ENCODE assay signal across 12 cellular contexts in the genomic region with DNA sequence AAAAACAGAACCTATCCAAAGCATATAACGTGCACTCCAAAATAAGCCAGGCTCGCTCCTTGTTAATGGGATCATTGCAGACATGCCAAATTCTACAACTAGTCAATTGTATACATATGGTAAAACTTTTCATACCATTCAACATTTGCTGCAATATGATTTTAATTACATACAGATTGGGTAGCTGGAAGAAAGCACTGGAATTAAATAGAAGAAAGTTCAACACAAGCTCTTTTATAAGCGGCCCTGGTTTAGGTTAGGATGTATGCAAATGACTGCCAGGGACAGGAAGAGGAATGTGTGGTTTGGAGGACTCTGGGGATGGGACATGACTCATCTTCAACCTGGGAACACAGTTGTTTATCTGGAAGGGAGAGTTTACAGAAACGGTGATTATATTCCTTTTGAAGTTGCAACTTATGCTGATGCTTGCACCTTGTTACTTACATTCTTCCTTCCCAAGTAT.
A peak's percentile ranks its signal among the peaks of the same experiment; 100 is the strongest.
DNase-seq lines count a peak whose midpoint lies in the region; ATAC-seq and TF ChIP-seq lines count a peak whose summit lies in the region.
"Had no signal": no experiment of that assay in that cellular context is flagged by ENCODE, and none has a peak within 500 bp of the region (broad histone marks: within the 10 kb centered on the region; RNA-seq: fewer than 3 reads in every experiment).

No MANE protein-coding gene starts in this region.

- H3K4me2 ChIP-seq in PC-3 (ENCODE audit: low read length) (peak overlapping the region; percentile 59), osteoblast (ENCODE audit: insufficient read depth, low read length) (peak overlapping the region; percentile 69)

- no peak overlapping the region for H3K9ac ChIP-seq in PC-3 (ENCODE audit: low read length)

- H3F3A ChIP-seq in PC-3 (ENCODE audit: low read length, unreplicated experiment): no peaks in the 10 kb centered on the region

- peak overlapping the region; percentile 31 for H3K27ac ChIP-seq in PC-3 (ENCODE audit: low read length)
- peak overlapping the region; percentile 33 for H3K27ac ChIP-seq in osteoblast (ENCODE audit: low read depth, low read length)
- H3K27ac ChIP-seq: heart left ventricle, ovary had no signal

- peaks cover 13% of the 10 kb centered on the region for H3K4me1 Mint-ChIP-seq in activated T-cell treated with anti-CD3 and anti-CD28 coated beads, Interleukin-2, amount 50 U/mL, for 24 hours (ENCODE audit: low read depth)
- H3K4me1 Mint-ChIP-seq in activated T-cell treated with anti-CD3 and anti-CD28 coated beads, Interleukin-2, amount 50 U/mL, for 72 hours (ENCODE audit: low read depth): peaks cover 13% of the 10 kb centered on the region

- no TSS peak for BruUV-seq in PC-3 (replicated peaks; lab: Mats Ljungman, UMichigan)

- no peak overlapping the region for H3K4me3 ChIP-seq in PC-3 (ENCODE audit: low read length)
- H3K4me3 ChIP-seq in osteoblast (ENCODE audit: insufficient read depth, low read length): peak overlapping the region; percentile 17
- H3K4me3 ChIP-seq: heart left ventricle, ovary had no signal

- H3K79me2 ChIP-seq in PC-3 (ENCODE audit: low read length) (no peaks in the 10 kb centered on the region), osteoblast (ENCODE audit: insufficient read depth, low read length) (no peaks in the 10 kb centered on the region)

- H3K9me3 ChIP-seq in PC-3 (ENCODE audit: low read length) (no peaks in the 10 kb centered on the region), osteoblast (ENCODE audit: low read depth, low read length) (no peaks in the 10 kb centered on the region)
- H3K9me3 ChIP-seq: heart left ventricle, ovary had no signal

- H3K36me3 ChIP-seq in PC-3 (ENCODE audit: low read depth, low read length) (no peaks in the 10 kb centered on the region), osteoblast (ENCODE audit: insufficient read depth, low read length) (no peaks in the 10 kb centered on the region)
- H3K36me3 ChIP-seq: heart left ventricle, ovary had no signal

- H3K4me3 Mint-ChIP-seq in activated T-cell treated with anti-CD3 and anti-CD28 coated beads, Interleukin-2, amount 50 U/mL, for 24 hours: no peak overlapping the region
- no peak overlapping the region for H3K4me3 Mint-ChIP-seq in activated T-cell treated with anti-CD3 and anti-CD28 coated beads, Interleukin-2, amount 50 U/mL, for 72 hours

- POLR2A ChIA-PET in PC-3 (lab: Charles Lee; ENCODE audit: unreplicated experiment) (no interaction called here), GM10248 (lab: Yijun Ruan, JAX) (no interaction called here)

- H3K27ac Mint-ChIP-seq in activated T-cell treated with anti-CD3 and anti-CD28 coated beads, Interleukin-2, amount 50 U/mL, for 24 hours: no peak overlapping the region
- H3K27ac Mint-ChIP-seq in activated T-cell treated with anti-CD3 and anti-CD28 coated beads, Interleukin-2, amount 50 U/mL, for 72 hours: no peak overlapping the region

- CTCF ChIA-PET in PC-3 (lab: Charles Lee): interaction anchor here (0.7 kb wide), 1 partner anchor 230 kb away, joined by 3 read pairs; no protein-coding TSS in a partner anchor
- CTCF ChIA-PET in GM10248 (lab: Yijun Ruan, JAX): interaction anchor here (1.1 to 2.4 kb wide), 2 partner anchors 241 to 245 kb away, joined by 4 to 8 read pairs; no protein-coding TSS in a partner anchor

- H3K4me1 ChIP-seq in PC-3 (ENCODE audit: insufficient read depth, low read length) (peaks cover 20% of the 10 kb centered on the region), osteoblast (ENCODE audit: insufficient read depth, low read length) (peaks cover 26% of the 10 kb centered on the region)

- H2AFZ ChIP-seq in PC-3 (ENCODE audit: low read length) (peak overlapping the region; percentile 10; the same call in 1 of the 2 replicates), osteoblast (ENCODE audit: low read length) (peak overlapping the region; percentile 54)

- no peaks in the 10 kb centered on the region for H3K27me3 ChIP-seq in PC-3 (ENCODE audit: low read length)
- no peaks in the 10 kb centered on the region for H3K27me3 ChIP-seq in osteoblast (ENCODE audit: insufficient read depth, low read length)
- H3K27me3 ChIP-seq: heart left ventricle, ovary had no signal

- H3K9me3 Mint-ChIP-seq in activated T-cell treated with anti-CD3 and anti-CD28 coated beads, Interleukin-2, amount 50 U/mL, for 24 hours: no peaks in the 10 kb centered on the region
- H3K9me3 Mint-ChIP-seq in activated T-cell treated with anti-CD3 and anti-CD28 coated beads, Interleukin-2, amount 50 U/mL, for 72 hours: no peaks in the 10 kb centered on the region

- no peaks in the 10 kb centered on the region for H3K27me3 Mint-ChIP-seq in activated T-cell treated with anti-CD3 and anti-CD28 coated beads, Interleukin-2, amount 50 U/mL, for 24 hours
- no peaks in the 10 kb centered on the region for H3K27me3 Mint-ChIP-seq in activated T-cell treated with anti-CD3 and anti-CD28 coated beads, Interleukin-2, amount 50 U/mL, for 72 hours (ENCODE audit: low read depth)

- H4K20me1 ChIP-seq in PC-3 (ENCODE audit: low read length): no peaks in the 10 kb centered on the region
- H4K20me1 ChIP-seq in osteoblast (ENCODE audit: insufficient read depth, low read length): no peaks in the 10 kb centered on the region

- no peaks in the 10 kb centered on the region for H3K36me3 Mint-ChIP-seq in activated T-cell treated with anti-CD3 and anti-CD28 coated beads, Interleukin-2, amount 50 U/mL, for 24 hours (ENCODE audit: low read depth)
- no peaks in the 10 kb centered on the region for H3K36me3 Mint-ChIP-seq in activated T-cell treated with anti-CD3 and anti-CD28 coated beads, Interleukin-2, amount 50 U/mL, for 72 hours (ENCODE audit: insufficient read depth in 2 of 2)

- ATAC-seq in PC-3: peak; percentile 98
- ATAC-seq in activated T-cell treated with anti-CD3 and anti-CD28 coated beads, Interleukin-2, amount 50 U/mL, for 72 hours (replicated peaks in 1 of 2): no peak
- ATAC-seq: heart left ventricle had no signal

- DNase-seq in EL (peak; percentile 79), PC-3 (peak; percentile 82), epidermal melanocyte (ENCODE audit: insufficient read length, low spot score) (peak; percentile 43), osteoblast (ENCODE audit: insufficient read length, low spot score, missing footprints) (no peak), GM10248 (ENCODE audit: extremely low spot score) (no peak), NCI-H146 treated with DMSO at 0.1 percent for 48 hours (lab: John Stamatoyannopoulos, UW; ENCODE audit: unreplicated experiment) (no peak)
- DNase-seq in activated T-cell treated with anti-CD3 and anti-CD28 coated beads, Interleukin-2, amount 50 U/mL, for 24 hours: no peak
- DNase-seq in activated T-cell treated with anti-CD3 and anti-CD28 coated beads, Interleukin-2, amount 50 U/mL, for 72 hours: no peak
- DNase-seq: activated CD4-positive, CD25-positive, alpha-beta regulatory T cell; activated naive CD4-positive, alpha-beta T cell; heart left ventricle; ovary had no signal

- no peaks in the 10 kb centered on the region for H3K9me2 ChIP-seq in PC-3 (replicated peaks; ENCODE audit: low read length)

- no peak for TF ChIP-seq CTCF in PC-3 (conservative IDR thresholded peaks at IDR 0.05; ENCODE audit: low read depth, low read length)
- TF ChIP-seq CTCF in osteoblast (IDR thresholded peaks at IDR 0.05; ENCODE audit: extremely low read depth, low read depth, low read length): no peak
- TF ChIP-seq CTCF in GM10248 (IDR thresholded peaks at IDR 0.05; ENCODE audit: control extremely low read depth, extremely low read depth, low read depth, missing control alignments): no peak

- intact Hi-C loops in PC-3 (cut with micrococcal nuclease): no loop called here

Comparison
In these comparisons a context has a peak if more than half of its experiments do, and no peak if none do; other contexts are left out.
1. DNase-seq: peak in EL (single experiment), PC-3 (single experiment) and epidermal melanocyte (single experiment); none in osteoblast (single experiment), GM10248 (single experiment), NCI-H146 treated with DMSO at 0.1 percent for 48 hours (single experiment), activated T-cell treated with anti-CD3 and anti-CD28 coated beads, Interleukin-2, amount 50 U/mL, for 24 hours (single experiment) and activated T-cell treated with anti-CD3 and anti-CD28 coated beads, Interleukin-2, amount 50 U/mL, for 72 hours (0 of 2).